Comparison of ENCODE assay signal across 24 cellular contexts in the genomic region with DNA sequence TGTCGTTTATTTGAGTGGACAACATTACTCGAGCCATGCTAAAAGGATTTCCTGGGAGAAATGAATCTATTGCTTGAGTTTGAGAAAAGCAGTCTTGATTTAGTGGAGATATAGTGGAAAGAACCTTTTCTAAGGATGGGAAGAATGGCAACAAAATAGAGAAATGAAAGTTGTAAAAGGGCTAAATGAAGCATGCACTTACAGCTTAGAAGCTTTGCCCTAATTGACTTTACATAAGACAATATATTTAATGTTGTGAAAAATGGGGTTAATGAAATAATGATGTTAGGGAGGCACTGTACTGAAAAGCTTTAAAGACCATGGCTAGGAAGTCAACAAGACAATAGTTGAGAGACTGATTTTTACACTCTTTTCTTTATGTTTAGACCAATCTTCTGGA. TPM values are rescaled to one million over a fixed set of nuclear protein-coding genes. Genes with fewer than 3 reads are reported as not detected.
DNase-seq lines count a peak whose midpoint lies in the region; ATAC-seq, FAIRE-seq and TF ChIP-seq lines count a peak whose summit lies in the region.
"Had no signal": no experiment of that assay in that cellular context is flagged by ENCODE, and none has a peak within 500 bp of the region (broad histone marks: within the 10 kb centered on the region; RNA-seq: fewer than 3 reads in every experiment).

No MANE protein-coding gene starts in this region.

- no peaks in the 10 kb centered on the region for H3K36me3 ChIP-seq in BLaER1 treated with 17β-estradiol and CSF1 and Interleukin-3, amounts not matched to agents 10 nM and 100 nM
- H3K36me3 ChIP-seq in OCI-LY1 (ENCODE audit: insufficient read depth, low read length) (0 out of 2 replicates have a peak, but pooled peaks cover 4% of the 10 kb centered on the region), BE2C (no peaks in the 10 kb centered on the region), pancreas (no peaks in the 10 kb centered on the region)
- H3K36me3 ChIP-seq: Peyer's patch had no signal

- no peaks in the 10 kb centered on the region for H3K36me3 Mint-ChIP-seq in T-cell
- H3K36me3 Mint-ChIP-seq: CD8-positive, alpha-beta T cell had no signal

- intact Hi-C loops in pancreas (cut with DNase I): no loop called here

- peak overlapping the region in 5 of 11 experiments; percentile 21 to 78 (median 60); a peak in 9 of 22 replicates for H3K27ac ChIP-seq in BLaER1 treated with 17β-estradiol and CSF1 and Interleukin-3, amounts not matched to agents 10 nM and 100 nM
- H3K27ac ChIP-seq in OCI-LY1 (ENCODE audit: low read depth, low read length, poor library complexity, severe bottlenecking) (peak overlapping the region; percentile 95), pancreas (no peak overlapping the region)
- H3K27ac ChIP-seq: HL-60, KMS-11 had no signal

- no peaks in the 10 kb centered on the region for H3K27me3 ChIP-seq in BLaER1 treated with 17β-estradiol and CSF1 and Interleukin-3, amounts not matched to agents 10 nM and 100 nM
- H3K27me3 ChIP-seq in OCI-LY1 (ENCODE audit: insufficient read depth, low read length): no peaks in the 10 kb centered on the region
- H3K27me3 ChIP-seq in BE2C: 0 out of 2 replicates have a peak, but pooled peaks cover under 1% of the 10 kb centered on the region
- no peaks in the 10 kb centered on the region for H3K27me3 ChIP-seq in pancreas
- H3K27me3 ChIP-seq: Peyer's patch had no signal

- H2AFZ ChIP-seq in OCI-LY1 (ENCODE audit: low read length): no peak overlapping the region

- CTCF ChIA-PET in T-cell (lab: Charles Lee): no interaction called here

- no peaks in the 10 kb centered on the region for H3K9me2 ChIP-seq in OCI-LY1 (ENCODE audit: low read depth, low read length)

- peak overlapping the region in 3 of 11 experiments; percentile 16 to 65 (median 35); a peak in 4 of 22 replicates for H3K9ac ChIP-seq in BLaER1 treated with 17β-estradiol and CSF1 and Interleukin-3, amounts not matched to agents 10 nM and 100 nM
- peak overlapping the region; percentile 54 for H3K9ac ChIP-seq in OCI-LY1 (ENCODE audit: low read length)
- H3K9ac ChIP-seq: KMS-11 had no signal

- H3K27ac Mint-ChIP-seq in T-cell: no peak overlapping the region
- H3K27ac Mint-ChIP-seq: CD8-positive, alpha-beta T cell; H9 had no signal

- no peak for TF ChIP-seq CTCF in OCI-LY1 (IDR thresholded peaks at IDR 0.05; ENCODE audit: low read length)
- TF ChIP-seq CTCF in BE2C (IDR thresholded peaks at IDR 0.05; ENCODE audit: low read depth, low read length): no peak
- no peak for TF ChIP-seq CTCF in pancreas (IDR thresholded peaks at IDR 0.05)

- H3K4me3 Mint-ChIP-seq in T-cell: no peak overlapping the region
- H3K4me3 Mint-ChIP-seq: CD8-positive, alpha-beta T cell; H9 had no signal

- POLR2A ChIA-PET in T-cell (lab: Charles Lee): no interaction called here

- H3K4me1 ChIP-seq in BLaER1 treated with 17β-estradiol and CSF1 and Interleukin-3, amounts not matched to agents 10 nM and 100 nM: peaks cover 0 to 76% (median 53%) of the 10 kb centered on the region in 10 experiments; a peak in 17 of 20 replicates
- peaks cover 64% of the 10 kb centered on the region for H3K4me1 ChIP-seq in OCI-LY1 (ENCODE audit: insufficient read depth, low read length, severe bottlenecking)
- H3K4me1 ChIP-seq in BE2C: no peaks in the 10 kb centered on the region
- peaks cover 0 to 5% (median 0%) of the 10 kb centered on the region in 3 donors for H3K4me1 ChIP-seq in pancreas

- WGBS in pancreas, 2 donors: 53 to 76% methylated on average over 2 of the region's 2 CpGs

- H3K9me3 ChIP-seq in BLaER1 treated with 17β-estradiol and CSF1 and Interleukin-3, amounts not matched to agents 10 nM and 100 nM (replicated peaks in 1 of 11): peaks cover 16 to 46% (median 28%) of the 10 kb centered on the region in 11 experiments
- H3K9me3 ChIP-seq in OCI-LY1 (ENCODE audit: low read length) (peaks cover 10% of the 10 kb centered on the region), BE2C (no peaks in the 10 kb centered on the region), pancreas (no peaks in the 10 kb centered on the region)
- H3K9me3 ChIP-seq: Peyer's patch had no signal

- H4K20me1 ChIP-seq in BLaER1 treated with 17β-estradiol and CSF1 and Interleukin-3, amounts not matched to agents 10 nM and 100 nM: no peaks in the 10 kb centered on the region
- H4K20me1 ChIP-seq in OCI-LY1 (ENCODE audit: insufficient read depth, low read length): no peaks in the 10 kb centered on the region

- no peak for FAIRE-seq in pancreas (lab: Jason Lieb, UNC)

- H3F3A ChIP-seq in OCI-LY1 (ENCODE audit: insufficient read depth, low read length): peaks cover 12% of the 10 kb centered on the region

- H3K79me2 ChIP-seq in OCI-LY1 (ENCODE audit: insufficient read depth, low read length): no peaks in the 10 kb centered on the region

- no peak overlapping the region; a peak in 1 of 20 replicates for H3K4me3 ChIP-seq in BLaER1 treated with 17β-estradiol and CSF1 and Interleukin-3, amounts not matched to agents 10 nM and 100 nM
- H3K4me3 ChIP-seq in OCI-LY1 (ENCODE audit: low read depth, low read length, poor library complexity, severe bottlenecking) (no peak overlapping the region), BE2C (ENCODE audit: low read depth, low read length) (no peak overlapping the region), pancreas (no peak overlapping the region)
- H3K4me3 ChIP-seq: Peyer's patch had no signal

- ATAC-seq in GM18909 (IDR thresholded peaks at IDR 0.05; ENCODE audit: poor library complexity, unreplicated experiment) (peak; percentile 3), T-cell (replicated peaks in 1 of 4) (no peak), pancreas (no peak), GM21529 (IDR thresholded peaks at IDR 0.05; ENCODE audit: unreplicated experiment) (no peak)
- ATAC-seq: CD8-positive, alpha-beta T cell had no signal

- H3K4me1 Mint-ChIP-seq in T-cell: peaks cover 0 to 2% (median 0%) of the 10 kb centered on the region in 3 donors
- H3K4me1 Mint-ChIP-seq: H9 had no signal

- H3K4me2 ChIP-seq in BLaER1 treated with 17β-estradiol and CSF1 and Interleukin-3, amounts not matched to agents 10 nM and 100 nM: peak overlapping the region in 10 of 11 experiments; percentile 10 to 68 (median 54); a peak in 18 of 22 replicates
- H3K4me2 ChIP-seq in OCI-LY1 (ENCODE audit: low read length): peak overlapping the region; percentile 21
- H3K4me2 ChIP-seq: KMS-11 had no signal

- H3K9me3 Mint-ChIP-seq in T-cell: peaks cover 6 to 15% (median 8%) of the 10 kb centered on the region in 3 donors

- DNase-seq in germinal center (ENCODE audit: low spot score) (peak; percentile 41), T-cell (no peak), BE2C (no peak), pancreas (no peak)
- DNase-seq: Calu3; CD8-positive, alpha-beta T cell; H9; NCI-H1417 treated with DMSO at 0.1 percent for 48 hours; NCI-H187 treated with DMSO at 0.1 percent for 48 hours; NCI-H226; NCI-H524; NCI-H82; Peyer's patch; Right ventricle myocardium superior had no signal

- H3K27me3 Mint-ChIP-seq in T-cell: peaks cover 0 to 5% of the 10 kb centered on the region in 2 donors

RNA-seq across cellular contexts. Expression of a gene that starts 35.4 kb away (rescaled TPM):
- total RNA-seq in T-cell (not detected), pancreas (not detected)
- not detected for polyA plus RNA-seq in BE2C (2012; ENCODE audit: insufficient read depth, insufficient read length, low read depth)
- polyA plus RNA-seq in pancreas: not detected
- total RNA-seq: A172; Calu3; CD8-positive, alpha-beta T cell; H9; HT1080; M059J; Right ventricle myocardium superior had no signal
- polyA plus RNA-seq: BJ had no signal
